ENCODE assay signal across 13 cellular contexts in genomic region chr14:32080001-32080510, GRCh38. TPM values are rescaled to one million over a fixed set of nuclear protein-coding genes. Genes with fewer than 3 reads are reported as not detected.
DNase-seq lines count a peak whose midpoint lies in the region; TF ChIP-seq lines count a peak whose summit lies in the region.
"Had no signal": no experiment of that assay in that cellular context is flagged by ENCODE, and none has a peak within 500 bp of the region (broad histone marks: within the 10 kb centered on the region; RNA-seq: fewer than 3 reads in every experiment).

No MANE protein-coding gene starts in this region.

- H2AFZ ChIP-seq in GM23248 (no peak overlapping the region), smooth muscle cell (ENCODE audit: low read depth) (no peak overlapping the region)

- H3F3A ChIP-seq in GM23248 (ENCODE audit: insufficient read depth) (peaks cover 24% of the 10 kb centered on the region), smooth muscle cell (ENCODE audit: low read depth) (peaks cover 15% of the 10 kb centered on the region)

- H3K27ac ChIP-seq in GM23248 (0 out of 2 replicates have a peak overlapping the region, but pooled peaks have one; percentile 10), smooth muscle cell (ENCODE audit: low read depth) (peak overlapping the region; percentile 93)

- H3K4me1 ChIP-seq in GM23248 (ENCODE audit: insufficient read depth) (peaks cover 29% of the 10 kb centered on the region), adipocyte (ENCODE audit: control insufficient read depth, insufficient read depth, low read length) (peaks cover 37% of the 10 kb centered on the region), smooth muscle cell (ENCODE audit: low read depth) (peaks cover 44% of the 10 kb centered on the region)

- H4K20me1 ChIP-seq in GM23248 (ENCODE audit: insufficient read depth): peaks cover 31% of the 10 kb centered on the region
- peaks cover 70% of the 10 kb centered on the region for H4K20me1 ChIP-seq in smooth muscle cell (ENCODE audit: low read depth)

- intact Hi-C loops in posterior vena cava (cut with DNase I): no loop called here

- H3K9me2 ChIP-seq in GM23248 (ENCODE audit: insufficient read depth): no peaks in the 10 kb centered on the region

- DNase-seq in GM23248 (no peak), adipocyte (ENCODE audit: low read depth) (peak; percentile 32), iris pigment epithelial cell (ENCODE audit: low read depth) (peak; percentile 7), smooth muscle cell (lab: John Stamatoyannopoulos, UW; ENCODE audit: unreplicated experiment) (no peak), posterior vena cava (ENCODE audit: low spot score) (no peak), activated gamma-delta T cell treated with Interleukin-2 at 50 U/mL for 16 hours (no peak), foreskin fibroblast (no peak)
- DNase-seq: activated CD4-positive, alpha-beta T cell treated with anti-CD3 and anti-CD28 coated beads, Interleukin-2, amount 50 U/mL, for 4 hours; activated naive CD8-positive, alpha-beta T cell treated with anti-CD3 and anti-CD28 coated beads for 36 hours; DMS79; effector memory CD8-positive, alpha-beta T cell; MG63; NCI-H2227 treated with DMSO at 0.1 percent for 48 hours had no signal

- TF ChIP-seq CTCF in smooth muscle cell (IDR thresholded peaks at IDR 0.05; ENCODE audit: borderline replicate concordance, insufficient read depth, poor library complexity, severe bottlenecking) (no peak), foreskin fibroblast (IDR thresholded peaks at IDR 0.05; ENCODE audit: low read depth, low read length) (no peak)

- no peak overlapping the region for H3K9ac ChIP-seq in GM23248
- no peak overlapping the region for H3K9ac ChIP-seq in adipocyte (ENCODE audit: low read length)
- peak overlapping the region; percentile 94 for H3K9ac ChIP-seq in smooth muscle cell (ENCODE audit: low read depth)

- H3K4me2 ChIP-seq in GM23248 (ENCODE audit: unreplicated experiment) (peak overlapping the region; percentile 89), smooth muscle cell (peak overlapping the region; percentile 92)

- no peaks in the 10 kb centered on the region for H3K36me3 ChIP-seq in GM23248 (ENCODE audit: low read depth)
- no peaks in the 10 kb centered on the region for H3K36me3 ChIP-seq in adipocyte (ENCODE audit: control insufficient read depth, insufficient read depth, low read length, severe bottlenecking)
- no peaks in the 10 kb centered on the region for H3K36me3 ChIP-seq in smooth muscle cell (ENCODE audit: low read depth)
- H3K36me3 ChIP-seq: MG63 had no signal

- 50 to 56% methylated on average over 1 of the region's 1 CpG for WGBS in GM23248 (ENCODE audit: low coverage in 1 of 2, low lambda C conversion rate in 2 of 2, missing lambda C conversion rate in 2 of 2), 2 experiments
- WGBS in smooth muscle cell (ENCODE audit: low lambda C conversion rate): 60% methylated on average over 1 of the region's 1 CpG

- no peaks in the 10 kb centered on the region for H3K9me3 ChIP-seq in GM23248 (ENCODE audit: low read depth)
- no peaks in the 10 kb centered on the region for H3K9me3 ChIP-seq in adipocyte (ENCODE audit: control insufficient read depth, low read length)
- no peaks in the 10 kb centered on the region for H3K9me3 ChIP-seq in smooth muscle cell (replicated peaks; ENCODE audit: low read depth)
- H3K9me3 ChIP-seq: MG63 had no signal

- H3K27me3 ChIP-seq in GM23248 (replicated peaks; ENCODE audit: insufficient read depth) (no peaks in the 10 kb centered on the region), adipocyte (replicated peaks; ENCODE audit: control insufficient read depth, insufficient read depth, low read length) (no peaks in the 10 kb centered on the region), smooth muscle cell (ENCODE audit: low read depth) (no peaks in the 10 kb centered on the region)
- H3K27me3 ChIP-seq: MG63 had no signal

- in situ Hi-C loops in GM23248 (cut with MboI): loop anchor here (10.0 kb wide), 1 partner anchor 165 kb away; no protein-coding TSS in a partner anchor

- peak overlapping the region; percentile 86 for H3K4me3 ChIP-seq in GM23248
- H3K4me3 ChIP-seq in adipocyte (ENCODE audit: low read length): no peak overlapping the region
- peak overlapping the region; percentile 95 for H3K4me3 ChIP-seq in smooth muscle cell
- no peak overlapping the region for H3K4me3 ChIP-seq in foreskin fibroblast (ENCODE audit: low read depth in 1 of 2, low read length in 2 of 2)
- H3K4me3 ChIP-seq: MG63 had no signal

- H3K79me2 ChIP-seq in GM23248 (ENCODE audit: insufficient read depth) (peaks cover 78% of the 10 kb centered on the region), smooth muscle cell (ENCODE audit: low read depth) (peaks cover 83% of the 10 kb centered on the region)

RNA-seq across cellular contexts. Expression of gene ARHGAP5, which starts 3.0 kb away (rescaled TPM):
- 80.1 and 82.6 TPM in 2 replicates for total RNA-seq in GM23248 (2014; rRNA removed; shearing (Covaris generic))
- polyA plus RNA-seq in GM23248 (2016; fragmentation: Nextera tagmentation; extraction: Ambion mirVana) (34.6 and 34.9 TPM in 2 replicates), smooth muscle cell (24.1 and 24.9 TPM in 2 replicates)
- total RNA-seq in smooth muscle cell (217 and 298 TPM in 2 replicates), posterior vena cava (100 to 1,000 TPM; 159 to 198 TPM)

Comparison
In these comparisons a context has a peak if more than half of its experiments do, and no peak if none do; other contexts are left out.
1. DNase-seq: peak in adipocyte (single experiment) and iris pigment epithelial cell (single experiment); none in GM23248 (single experiment), smooth muscle cell (single experiment), posterior vena cava (single experiment), activated gamma-delta T cell treated with Interleukin-2 at 50 U/mL for 16 hours (single experiment) and foreskin fibroblast (0 of 2).
2. H3K4me3 ChIP-seq: peak in GM23248 (single experiment) and smooth muscle cell (single experiment); none in adipocyte (single experiment) and foreskin fibroblast (0 of 2).